In the genomic region with DNA sequence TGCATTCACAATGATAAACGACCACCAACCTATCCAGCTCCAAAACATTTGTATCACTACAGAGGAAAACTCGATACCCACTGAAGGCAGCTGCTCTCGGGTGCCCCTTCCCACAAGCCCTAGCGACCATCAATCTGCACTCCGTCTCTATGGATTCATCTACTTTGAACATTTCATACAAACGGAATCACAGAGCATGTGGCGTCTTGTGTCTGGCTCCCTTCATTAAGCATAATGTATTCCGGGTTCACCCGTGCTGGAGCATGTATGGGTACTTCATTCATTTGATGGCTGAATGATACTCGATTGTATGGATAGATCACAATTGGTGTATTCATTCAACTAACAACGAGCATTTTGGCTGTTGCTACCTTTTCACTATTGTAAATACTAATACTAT, we compare ENCODE assay signal across 15 cellular contexts.
DNase-seq lines count a peak whose midpoint lies in the region; ATAC-seq and TF ChIP-seq lines count a peak whose summit lies in the region.
"Had no signal": no experiment of that assay in that cellular context is flagged by ENCODE, and none has a peak within 500 bp of the region (broad histone marks: within the 10 kb centered on the region; RNA-seq: fewer than 3 reads in every experiment).

No MANE protein-coding gene starts in this region.

- H3K27ac Mint-ChIP-seq in MCF 10A (ENCODE audit: low read depth, unreplicated experiment) = peak overlapping the region; percentile 17

- DNase-seq in MCF 10A (ENCODE audit: unreplicated experiment) (no peak), mammary epithelial cell (no peak), NCI-H69 (lab: John Stamatoyannopoulos, UW) (peak; percentile 80), epithelial cell of prostate (ENCODE audit: low read depth, low spot score) (no peak), lower lobe of right lung (no peak), germinal center (ENCODE audit: low spot score) (no peak)
- DNase-seq: BE2C, HCEC 1CT, IMR-90, MV-4-11, NCI-H524, PC-9, SK-N-SH, T-helper 1 cell had no signal

- no peak overlapping the region for H3K27ac ChIP-seq in mammary epithelial cell (ENCODE audit: insufficient read depth, low read depth, low read length)
- peak overlapping the region; percentile 87 for H3K27ac ChIP-seq in epithelial cell of prostate
- H3K27ac ChIP-seq in lower lobe of right lung = no peak overlapping the region
- H3K27ac ChIP-seq: PC-9 had no signal

- ATAC-seq in lower lobe of right lung (no peak), GM21576 (IDR thresholded peaks at IDR 0.05; ENCODE audit: unreplicated experiment) (no peak)

- no peaks in the 10 kb centered on the region for H3K36me3 ChIP-seq in mammary epithelial cell (ENCODE audit: insufficient read depth, low read length)
- H3K36me3 ChIP-seq in lower lobe of right lung = no peaks in the 10 kb centered on the region
- H3K36me3 ChIP-seq: BE2C had no signal

- H3K4me1 ChIP-seq in mammary epithelial cell (ENCODE audit: insufficient read depth, low read length) (peaks cover 4% of the 10 kb centered on the region), lower lobe of right lung (no peaks in the 10 kb centered on the region)

- no peaks in the 10 kb centered on the region for H3K36me3 Mint-ChIP-seq in MCF 10A (ENCODE audit: insufficient read depth, unreplicated experiment)

- H3K9me3 Mint-ChIP-seq in MCF 10A (ENCODE audit: unreplicated experiment) = no peaks in the 10 kb centered on the region

- 91% methylated on average over 11 of the region's 11 CpGs for WGBS in mammary epithelial cell (ENCODE audit: low coverage, missing lambda C conversion rate)

- dilution Hi-C loops in mammary epithelial cell (cut with HindIII; ENCODE audit: low sequenced_read_pairs) = no loop called here

- no peaks in the 10 kb centered on the region for H4K20me1 ChIP-seq in mammary epithelial cell (ENCODE audit: insufficient read depth, low read length)

- H3K79me2 ChIP-seq in mammary epithelial cell (ENCODE audit: insufficient read depth, low read length) = no peaks in the 10 kb centered on the region

- H2AFZ ChIP-seq in mammary epithelial cell (ENCODE audit: low read depth, low read length) = no peak overlapping the region
- H2AFZ ChIP-seq: PC-9 had no signal

- no peaks in the 10 kb centered on the region for H3K27me3 ChIP-seq in mammary epithelial cell (ENCODE audit: insufficient read depth, low read length)
- no peaks in the 10 kb centered on the region for H3K27me3 ChIP-seq in lower lobe of right lung (ENCODE audit: low read depth)
- H3K27me3 ChIP-seq: BE2C had no signal

- H3K9me3 ChIP-seq in mammary epithelial cell (replicated peaks; ENCODE audit: insufficient read depth, low read length) = no peaks in the 10 kb centered on the region
- H3K9me3 ChIP-seq in lower lobe of right lung = no peaks in the 10 kb centered on the region
- H3K9me3 ChIP-seq: BE2C, SK-N-SH had no signal

- TF ChIP-seq CTCF in MCF 10A (IDR thresholded peaks at IDR 0.05; ENCODE audit: unreplicated experiment) (no peak), mammary epithelial cell (conservative IDR thresholded peaks at IDR 0.05 in 1 of 2, IDR thresholded peaks at IDR 0.05 in 1 of 2; ENCODE audit: extremely low read depth in 1 of 2, insufficient read depth in 1 of 2, low read depth in 1 of 2, low read length in 2 of 2) (no peak), lower lobe of right lung (IDR thresholded peaks at IDR 0.05) (no peak)

- CTCF ChIA-PET in MCF 10A (lab: Yijun Ruan, JAX) (no interaction called here), mammary epithelial cell (lab: Charles Lee; ENCODE audit: low non-redundant PET) (no interaction called here)

- H3K27me3 Mint-ChIP-seq in MCF 10A (ENCODE audit: insufficient read depth, unreplicated experiment) = no peaks in the 10 kb centered on the region

- BruUV-seq in MCF 10A (replicated peaks; lab: Mats Ljungman, UMichigan) = no TSS peak
- no TSS peak for BruUV-seq in mammary epithelial cell (replicated peaks; lab: Mats Ljungman, UMichigan)

- H3K4me3 Mint-ChIP-seq in MCF 10A (ENCODE audit: unreplicated experiment) = no peak overlapping the region

- intact Hi-C loops in MCF 10A (cut with micrococcal nuclease) = no loop called here
- intact Hi-C loops in mammary epithelial cell (cut with micrococcal nuclease) = no loop called here
- intact Hi-C loops in lower lobe of right lung (cut with DNase I) = no loop called here

- peaks cover 21% of the 10 kb centered on the region for H3K4me1 Mint-ChIP-seq in MCF 10A (ENCODE audit: insufficient read depth, unreplicated experiment)

- H3K4me2 ChIP-seq in mammary epithelial cell (ENCODE audit: insufficient read depth, low read depth, low read length) = no peak overlapping the region
- H3K4me2 ChIP-seq: PC-9, SK-N-SH had no signal

- POLR2A ChIA-PET in MCF 10A (lab: Yijun Ruan, JAX) = interaction anchor here (1.0 to 1.3 kb wide), 4 partner anchors 10 to 35 kb away, joined by 3 to 6 read pairs (median 4); no protein-coding TSS in a partner anchor

- H3K9ac ChIP-seq in mammary epithelial cell (ENCODE audit: insufficient read depth, low read length) = no peak overlapping the region
- H3K9ac ChIP-seq: SK-N-SH had no signal

- in situ Hi-C loops in mammary epithelial cell (cut with MboI; ENCODE audit: low sequenced_read_pairs in 2 of 2) = no loop called here

- H3K4me3 ChIP-seq in mammary epithelial cell (replicated peaks in 1 of 3; ENCODE audit: insufficient read depth in 1 of 3, low read depth in 2 of 3, low read length in 3 of 3) (no peak overlapping the region), lower lobe of right lung (no peak overlapping the region)
- H3K4me3 ChIP-seq: PC-9 had no signal
